In genomic region chr12:65660096-65660495, GRCh38 we compare ENCODE assay signal across 26 cellular contexts.
DNase-seq lines count a peak whose midpoint lies in the region; ATAC-seq, FAIRE-seq and TF ChIP-seq lines count a peak whose summit lies in the region.
"Had no signal": no experiment of that assay in that cellular context is flagged by ENCODE, and none has a peak within 500 bp of the region (broad histone marks: within the 10 kb centered on the region; RNA-seq: fewer than 3 reads in every experiment).

No MANE protein-coding gene starts in this region.

- intact Hi-C loops in heart right ventricle (cut with DNase I), result no loop called here

- H3K27me3 Mint-ChIP-seq in T-helper 17 cell, result no peaks in the 10 kb centered on the region
- H3K27me3 Mint-ChIP-seq: CD4-positive, alpha-beta T cell had no signal

- in situ Hi-C loops in brain microvascular endothelial cell (cut with HindIII; ENCODE audit: low pct_ligation_motif_present, low sequenced_read_pairs), result no loop called here

- no peaks in the 10 kb centered on the region for H3K4me1 Mint-ChIP-seq in T-helper 17 cell
- H3K4me1 Mint-ChIP-seq: CD8-positive, alpha-beta memory T cell had no signal

- no peak for TF ChIP-seq CTCF in brain microvascular endothelial cell (IDR thresholded peaks at IDR 0.05; ENCODE audit: low read depth, low read length, missing control alignments)
- TF ChIP-seq CTCF in heart right ventricle (IDR thresholded peaks at IDR 0.05), result no peak

- H3K36me3 ChIP-seq in brain microvascular endothelial cell (replicated peaks) (no peaks in the 10 kb centered on the region), mesendoderm (ENCODE audit: control insufficient read depth, insufficient read depth, low read length) (no peaks in the 10 kb centered on the region), heart right ventricle (no peaks in the 10 kb centered on the region)
- H3K36me3 ChIP-seq: BE2C; BLaER1 treated with 17β-estradiol and CSF1 and Interleukin-3, amounts not matched to agents 10 nM and 100 nM had no signal

- no peaks in the 10 kb centered on the region for H3K9me3 ChIP-seq in T-helper 17 cell (ENCODE audit: control insufficient read depth, low read length, poor library complexity, severe bottlenecking)
- H3K9me3 ChIP-seq in heart right ventricle, result no peaks in the 10 kb centered on the region
- H3K9me3 ChIP-seq: A549, BE2C had no signal

- no peaks in the 10 kb centered on the region for H3K36me3 Mint-ChIP-seq in T-helper 17 cell (ENCODE audit: low read depth)
- H3K36me3 Mint-ChIP-seq: CD14-positive monocyte; CD8-positive, alpha-beta memory T cell had no signal

- WGBS in mesendoderm (ENCODE audit: extremely low coverage, insufficient coverage, low lambda C conversion rate), result no CpG with 5 or more reads among the region's 4 CpGs
- 71 to 79% methylated on average over 4 of the region's 4 CpGs for WGBS in heart right ventricle, 2 donors

- H3K79me2 ChIP-seq in mesendoderm (ENCODE audit: control insufficient read depth, insufficient read depth, low read length), result no peaks in the 10 kb centered on the region

- H3K27me3 ChIP-seq in brain microvascular endothelial cell (replicated peaks) (no peaks in the 10 kb centered on the region), mesendoderm (ENCODE audit: insufficient read depth, low read length, poor library complexity) (no peaks in the 10 kb centered on the region), heart right ventricle (peaks cover 0 to 12% (median 0%) of the 10 kb centered on the region in 7 donors)
- H3K27me3 ChIP-seq: BE2C had no signal

- H3K27ac ChIP-seq in brain microvascular endothelial cell, result peak overlapping the region; percentile 31
- no peak overlapping the region for H3K27ac ChIP-seq in mesendoderm (ENCODE audit: low read depth, low read length)
- no peak overlapping the region for H3K27ac ChIP-seq in heart right ventricle
- H3K27ac ChIP-seq: A549; BLaER1 treated with 17β-estradiol and CSF1 and Interleukin-3, amounts not matched to agents 10 nM and 100 nM had no signal

- H3K27ac Mint-ChIP-seq in T-helper 17 cell, result no peak overlapping the region
- H3K27ac Mint-ChIP-seq: CD14-positive monocyte; CD4-positive, alpha-beta T cell; CD8-positive, alpha-beta memory T cell had no signal

- no peak overlapping the region for H2BK15ac ChIP-seq in mesendoderm (replicated peaks; ENCODE audit: low read depth)

- no peak overlapping the region for H3K9ac ChIP-seq in mesendoderm (ENCODE audit: low read length)
- H3K9ac ChIP-seq: BLaER1 treated with 17β-estradiol and CSF1 and Interleukin-3, amounts not matched to agents 10 nM and 100 nM had no signal

- DNase-seq in H54 (ENCODE audit: insufficient read length, low spot score) (no peak), brain microvascular endothelial cell (no peak), mesendoderm (peak; percentile 28), T-helper 17 cell (no peak), HuH-7.5 (ENCODE audit: low spot score) (no peak), heart right ventricle (no peak)
- DNase-seq in Jurkat, Clone E6-1 (ENCODE audit: low read depth, low spot score), result peak; percentile 63
- DNase-seq: 8988T; ACHN; AML-193; BE2C; CD4-positive, alpha-beta T cell; CD8-positive, alpha-beta memory T cell; DMS 273 treated with DMSO at 0.1 percent for 48 hours; DMS79; GF-D8; GOT3; H7; HCEC 1CT had no signal

- H3K4me3 Mint-ChIP-seq in T-helper 17 cell, result no peak overlapping the region
- H3K4me3 Mint-ChIP-seq: CD4-positive, alpha-beta T cell; CD8-positive, alpha-beta memory T cell had no signal

- H3K4ac ChIP-seq in mesendoderm (ENCODE audit: low read depth, low read length), result no peak overlapping the region

- H2BK120ac ChIP-seq in mesendoderm (ENCODE audit: low read depth, low read length), result no peak overlapping the region

- H3K18ac ChIP-seq in mesendoderm (ENCODE audit: low read length), result no peak overlapping the region

- H4K5ac ChIP-seq in mesendoderm (ENCODE audit: low read length), result no peak overlapping the region

- no peak overlapping the region for H3K23ac ChIP-seq in mesendoderm (ENCODE audit: low read length)

- H3K79me1 ChIP-seq in mesendoderm (ENCODE audit: low read length), result no peaks in the 10 kb centered on the region

- no peak overlapping the region for H2BK5ac ChIP-seq in mesendoderm (ENCODE audit: low read length)

- H4K8ac ChIP-seq in mesendoderm (ENCODE audit: low read depth, low read length), result no peak overlapping the region

- H3K4me3 ChIP-seq in Jurkat, Clone E6-1 (ENCODE audit: low read length), result no peak overlapping the region
- H3K4me3 ChIP-seq in brain microvascular endothelial cell (ENCODE audit: low read depth, low read length) (no peak overlapping the region), mesendoderm (ENCODE audit: low read length) (no peak overlapping the region), heart right ventricle (no peak overlapping the region)
- H3K4me3 ChIP-seq: A549; BLaER1 treated with 17β-estradiol and CSF1 and Interleukin-3, amounts not matched to agents 10 nM and 100 nM had no signal

- H2AK5ac ChIP-seq in mesendoderm (ENCODE audit: low read length), result no peak overlapping the region

- ATAC-seq in T-helper 17 cell, result no peak
- ATAC-seq in HG03025 (IDR thresholded peaks at IDR 0.05; ENCODE audit: low FRiP score, unreplicated experiment), result no peak
- ATAC-seq in heart right ventricle, result no peak
- ATAC-seq: A549 had no signal

- no peak overlapping the region for H3K56ac ChIP-seq in mesendoderm (ENCODE audit: low read length)

- no peak overlapping the region for H3K4me2 ChIP-seq in mesendoderm (ENCODE audit: low read length)
- H3K4me2 ChIP-seq: A549; BLaER1 treated with 17β-estradiol and CSF1 and Interleukin-3, amounts not matched to agents 10 nM and 100 nM had no signal

- peak; percentile 6 for FAIRE-seq in H54 (lab: Jason Lieb, UNC)
- FAIRE-seq: A549, D721Med, GM12891, GM18507 had no signal

- TF ChIP-seq POLR2A in H54 (IDR thresholded peaks at IDR 0.05; ENCODE audit: low read depth, low read length), result no peak

- H3K4me1 ChIP-seq in mesendoderm (ENCODE audit: control insufficient read depth, low read depth, low read length) (no peaks in the 10 kb centered on the region), heart right ventricle (peaks cover 0 to 9% (median 0%) of the 10 kb centered on the region in 9 donors)
- H3K4me1 ChIP-seq: BE2C had no signal

Comparison
In these comparisons a context has a peak if more than half of its experiments do, and no peak if none do; other contexts are left out.
1. DNase-seq: peak in Jurkat, Clone E6-1 (single experiment) and mesendoderm (single experiment); none in H54 (single experiment), brain microvascular endothelial cell (single experiment), T-helper 17 cell (0 of 3), HuH-7.5 (single experiment) and heart right ventricle (0 of 2).